Comparison of ENCODE assay signal across 10 cellular contexts in the genomic region with DNA sequence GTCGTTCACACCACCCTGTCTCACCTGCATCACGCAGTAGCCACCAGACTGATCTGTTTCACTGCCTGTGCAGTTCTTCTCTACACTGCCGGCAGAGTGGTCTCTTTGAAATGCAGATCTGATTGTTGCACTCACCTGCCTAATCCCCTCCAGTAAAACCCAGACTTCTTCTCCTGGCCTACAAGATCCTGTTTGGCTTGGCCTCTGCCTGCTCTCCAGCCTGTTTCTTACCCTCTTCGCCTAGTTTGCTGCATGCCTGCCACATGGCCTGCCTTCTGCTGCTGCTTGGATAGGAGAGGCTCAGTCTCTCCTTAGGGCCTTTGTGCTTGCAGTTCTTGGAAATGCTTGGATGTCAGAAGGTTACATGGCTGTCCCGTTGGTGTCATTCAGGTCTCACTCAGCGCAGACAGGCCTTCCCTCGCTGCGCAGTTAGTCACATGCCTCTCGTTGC. TPM values are rescaled to one million over a fixed set of nuclear protein-coding genes. Genes with fewer than 3 reads are reported as not detected.
A peak's percentile ranks its signal among the peaks of the same experiment; 100 is the strongest.
DNase-seq lines count a peak whose midpoint lies in the region; ATAC-seq, FAIRE-seq and TF ChIP-seq lines count a peak whose summit lies in the region.
"Had no signal": no experiment of that assay in that cellular context is flagged by ENCODE, and none has a peak within 500 bp of the region (broad histone marks: within the 10 kb centered on the region; RNA-seq: fewer than 3 reads in every experiment).

No MANE protein-coding gene starts in this region.

- POLR2A ChIA-PET in PC-9 (lab: Charles Lee; ENCODE audit: unreplicated experiment), result no interaction called here

- peaks cover 72% of the 10 kb centered on the region for H3K4me1 Mint-ChIP-seq in activated CD4-positive, alpha-beta T cell treated with anti-CD3 and anti-CD28 coated beads, Interleukin-2, amount 10 ng/mL, durations not matched to agents 24 days and 14 days

- H3K4me3 ChIP-seq in PC-9, result no peak overlapping the region
- H3K4me3 ChIP-seq in small intestine (ENCODE audit: low read depth in 1 of 2, low read length in 2 of 2), result no peak overlapping the region
- H3K4me3 ChIP-seq: esophagus muscularis mucosa had no signal

- H3K4me3 Mint-ChIP-seq in activated CD4-positive, alpha-beta T cell treated with anti-CD3 and anti-CD28 coated beads, Interleukin-2, amount 10 ng/mL, durations not matched to agents 24 days and 14 days, result no peak overlapping the region

- H4K20me1 ChIP-seq in PC-9 (ENCODE audit: insufficient read depth), result no peaks in the 10 kb centered on the region

- whole genome bisulfite sequencing in small intestine, 3 donors, result 78 to 91% (median 80%) methylated on average over 9 of the region's 9 CpGs

- H3K9me3 ChIP-seq in PC-9 (ENCODE audit: insufficient read depth, low read depth) (no peaks in the 10 kb centered on the region), small intestine (ENCODE audit: control insufficient read depth, low read depth) (no peaks in the 10 kb centered on the region)
- H3K9me3 ChIP-seq: esophagus muscularis mucosa had no signal

- peak overlapping the region; percentile 61 for H3K4me2 ChIP-seq in PC-9

- no TSS peak for BruUV-seq in PC-9 (replicated peaks; lab: Mats Ljungman, UMichigan)

- peaks cover 66% of the 10 kb centered on the region for H3K79me2 ChIP-seq in PC-9 (ENCODE audit: low read depth)

- peaks cover 28% of the 10 kb centered on the region for H3F3A ChIP-seq in PC-9 (ENCODE audit: insufficient read depth, low read depth)

- peak overlapping the region; percentile 67 for H3K27ac ChIP-seq in PC-9
- H3K27ac ChIP-seq in epithelial cell of prostate, result peak overlapping the region; percentile 80
- H3K27ac ChIP-seq in small intestine (ENCODE audit: low read depth in 1 of 2, low read length in 1 of 2), result peak overlapping the region; percentile 14 to 62
- H3K27ac ChIP-seq: esophagus muscularis mucosa had no signal

- H3K36me3 ChIP-seq in PC-9 (ENCODE audit: low read depth) (no peaks in the 10 kb centered on the region), small intestine (ENCODE audit: control insufficient read depth in 2 of 2, insufficient read depth in 2 of 2, low read length in 2 of 2) (no peaks in the 10 kb centered on the region)

- no peak for TF ChIP-seq CTCF in PC-9 (conservative IDR thresholded peaks at IDR 0.05)

- H3K4me1 ChIP-seq in PC-9 (replicated peaks; ENCODE audit: insufficient read depth) (peaks cover 48% of the 10 kb centered on the region), small intestine (ENCODE audit: control insufficient read depth in 2 of 2, insufficient read depth in 1 of 2, low read depth in 1 of 2, low read length in 1 of 2) (peaks cover 9 to 17% of the 10 kb centered on the region in 2 donors)

- H3K9me3 Mint-ChIP-seq in activated CD4-positive, alpha-beta T cell treated with anti-CD3 and anti-CD28 coated beads, Interleukin-2, amount 10 ng/mL, durations not matched to agents 24 days and 14 days, result peaks cover 4% of the 10 kb centered on the region

- no peak for FAIRE-seq in small intestine (lab: Jason Lieb, UNC)
- no peak for FAIRE-seq in frontal cortex (lab: Jason Lieb, UNC)

- H3K36me3 Mint-ChIP-seq in activated CD4-positive, alpha-beta T cell treated with anti-CD3 and anti-CD28 coated beads, Interleukin-2, amount 10 ng/mL, durations not matched to agents 24 days and 14 days (ENCODE audit: low read depth), result peaks cover 7% of the 10 kb centered on the region

- CTCF ChIA-PET in PC-9 (lab: Charles Lee), result no interaction called here

- no peak for DNase-seq in activated CD4-positive, alpha-beta T cell treated with anti-CD3 and anti-CD28 coated beads, Interleukin-2, amount 10 ng/mL, durations not matched to agents 24 days and 14 days
- no peak for DNase-seq in activated CD4-positive, alpha-beta T cell treated with anti-CD3 and anti-CD28 coated beads, Interleukin-2, amount 50 U/mL, for 48 hours
- DNase-seq in PC-9, result no peak
- no peak for DNase-seq in epithelial cell of prostate (ENCODE audit: low read depth, low spot score)
- DNase-seq in small intestine, result no peak
- no peak for DNase-seq in NCI-H446 treated with DMSO at 0.1 percent for 48 hours (lab: John Stamatoyannopoulos, UW)
- no peak for DNase-seq in frontal cortex (ENCODE audit: low spot score in 2 of 2)
- DNase-seq: activated T-cell treated with anti-CD3 and anti-CD28 coated beads for 4 hours had no signal

- H3K27me3 ChIP-seq in PC-9 (ENCODE audit: insufficient read depth, low read depth) (no peaks in the 10 kb centered on the region), small intestine (ENCODE audit: control insufficient read depth in 2 of 2, insufficient read depth in 2 of 2, low read length in 2 of 2) (no peaks in the 10 kb centered on the region)
- H3K27me3 ChIP-seq: esophagus muscularis mucosa had no signal

- no peak overlapping the region for H2AFZ ChIP-seq in PC-9

- intact Hi-C loops in activated CD4-positive, alpha-beta T cell treated with anti-CD3 and anti-CD28 coated beads, Interleukin-2, amount 10 ng/mL, durations not matched to agents 24 days and 14 days (cut with micrococcal nuclease), result loop anchor here (2.0 kb wide), 1 partner anchor 31 kb away; no protein-coding TSS in a partner anchor
- intact Hi-C loops in PC-9 (cut with micrococcal nuclease; ENCODE audit: unreplicated experiment), result no loop called here

- ATAC-seq in activated CD4-positive, CD25-positive, alpha-beta regulatory T cell treated with anti-CD3 and anti-CD28 coated beads, Interleukin-2, amount 50 U/mL, for 24 hours, result no peak

- H3K27ac Mint-ChIP-seq in activated CD4-positive, alpha-beta T cell treated with anti-CD3 and anti-CD28 coated beads, Interleukin-2, amount 10 ng/mL, durations not matched to agents 24 days and 14 days, result peak overlapping the region; percentile 65

- no peaks in the 10 kb centered on the region for H3K27me3 Mint-ChIP-seq in activated CD4-positive, alpha-beta T cell treated with anti-CD3 and anti-CD28 coated beads, Interleukin-2, amount 10 ng/mL, durations not matched to agents 24 days and 14 days

- no peaks in the 10 kb centered on the region for H3K9me2 ChIP-seq in PC-9 (ENCODE audit: insufficient read depth)

RNA-seq across cellular contexts. Expression of a gene that starts 42.0 kb away (rescaled TPM):
- 90.9 and 96.7 TPM in 2 replicates for total RNA-seq in activated CD4-positive, alpha-beta T cell treated with anti-CD3 and anti-CD28 coated beads, Interleukin-2, amount 10 ng/mL, durations not matched to agents 24 days and 14 days
- total RNA-seq in PC-9 (2021), result 100 and 102 TPM in 2 replicates
- polyA plus RNA-seq in small intestine, result 10 to 100 TPM in 1 of 3 donors, 1 to 10 TPM in 2; 4.0 to 13.2 (median 6.8) TPM
- 29.3 TPM for total RNA-seq in frontal cortex

RNA-seq across cellular contexts. Expression of a gene that starts 59.9 kb away (rescaled TPM):
- 283 and 284 TPM in 2 replicates for total RNA-seq in activated CD4-positive, alpha-beta T cell treated with anti-CD3 and anti-CD28 coated beads, Interleukin-2, amount 10 ng/mL, durations not matched to agents 24 days and 14 days
- total RNA-seq in PC-9 (2021) (221 and 224 TPM in 2 replicates), frontal cortex (90.9 TPM)
- 100 to 1,000 TPM; 106 to 132 (median 112) TPM for polyA plus RNA-seq in small intestine
